ENCODE assay signal across 8 cellular contexts in the genomic region with DNA sequence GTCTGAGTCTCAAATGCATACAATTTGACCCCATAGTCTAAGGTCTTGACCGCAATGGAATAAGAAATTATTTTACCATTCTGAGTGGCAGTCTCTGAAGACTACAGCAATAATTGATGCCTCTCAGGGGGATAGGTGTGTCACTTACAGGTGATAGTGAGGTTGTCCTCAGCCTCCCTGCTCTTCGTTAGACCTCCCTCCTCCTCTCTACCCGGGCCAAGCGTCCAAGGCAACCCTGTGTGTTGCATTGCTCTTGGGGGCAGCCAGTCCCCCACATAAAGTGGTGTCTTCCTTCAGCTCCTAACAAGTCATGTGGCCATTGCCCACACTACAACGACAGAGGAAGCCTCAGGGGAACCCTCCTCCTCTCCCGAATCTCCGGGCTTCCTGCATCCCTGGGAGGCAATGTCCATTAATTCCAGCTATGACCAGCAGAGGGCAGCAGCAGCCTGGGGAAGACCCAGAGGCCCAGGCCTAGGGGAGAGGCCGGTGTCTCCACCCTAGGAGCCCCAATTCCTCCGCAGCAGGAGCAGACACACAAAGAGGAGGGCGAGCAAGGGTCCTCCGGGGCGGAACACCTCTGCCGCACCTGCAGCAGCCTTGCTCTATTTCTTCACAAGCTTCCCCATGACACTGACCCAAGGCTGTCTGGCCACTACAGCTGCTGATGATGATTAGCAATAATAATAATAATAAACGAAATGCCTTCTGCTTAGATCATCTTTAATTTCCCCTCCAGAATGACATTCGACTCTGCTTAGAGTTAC.
A peak's percentile ranks its signal among the peaks of the same experiment; 100 is the strongest.
DNase-seq lines count a peak whose midpoint lies in the region; ATAC-seq, FAIRE-seq and TF ChIP-seq lines count a peak whose summit lies in the region.

No MANE protein-coding gene starts in this region.

- intact Hi-C loops in ovary (cut with DNase I): no loop called here
- intact Hi-C loops in uterus (cut with DNase I; ENCODE audit: low total_unique reads): no loop called here

- no peaks in the 10 kb centered on the region for H3K36me3 Mint-ChIP-seq in activated T-helper 17 cell treated with anti-CD3 and anti-CD28 coated beads, Interleukin-2, amount 50 U/mL, for 72 hours (ENCODE audit: low read depth)

- H3K36me3 ChIP-seq in Peyer's patch (no peaks in the 10 kb centered on the region), ovary (no peaks in the 10 kb centered on the region), uterus (no peaks in the 10 kb centered on the region)

- H3K9me3 Mint-ChIP-seq in activated T-helper 17 cell treated with anti-CD3 and anti-CD28 coated beads, Interleukin-2, amount 50 U/mL, for 72 hours: no peaks in the 10 kb centered on the region

- H3K4me1 ChIP-seq in Peyer's patch (peaks cover 0 to 9% (median 0%) of the 10 kb centered on the region in 4 donors), ovary (ENCODE audit: insufficient read depth) (peaks cover 8% of the 10 kb centered on the region), uterus (peaks cover 0 to 6% of the 10 kb centered on the region in 2 donors)

- ATAC-seq in GM18867 (IDR thresholded peaks at IDR 0.05; ENCODE audit: unreplicated experiment) (peak; percentile 70), HG03457 (IDR thresholded peaks at IDR 0.05; ENCODE audit: unreplicated experiment) (peak; percentile 59)
- peak; percentile 68 for ATAC-seq in activated T-helper 17 cell treated with anti-CD3 and anti-CD28 coated beads, Interleukin-2, amount 50 U/mL, for 72 hours (replicated peaks)

- H3K4me1 Mint-ChIP-seq in activated T-helper 17 cell treated with anti-CD3 and anti-CD28 coated beads, Interleukin-2, amount 50 U/mL, for 72 hours: peaks cover 9% of the 10 kb centered on the region

- no peak overlapping the region for H3K27ac Mint-ChIP-seq in activated T-helper 17 cell treated with anti-CD3 and anti-CD28 coated beads, Interleukin-2, amount 50 U/mL, for 72 hours

- H3K27ac ChIP-seq in Peyer's patch (no peak overlapping the region), ovary (no peak overlapping the region), uterus (no peak overlapping the region)

- peaks cover 33% of the 10 kb centered on the region for H3K27me3 Mint-ChIP-seq in activated T-helper 17 cell treated with anti-CD3 and anti-CD28 coated beads, Interleukin-2, amount 50 U/mL, for 72 hours

- no peaks in the 10 kb centered on the region for H3K9me3 ChIP-seq in Peyer's patch
- H3K9me3 ChIP-seq in ovary: no peaks in the 10 kb centered on the region
- no peaks in the 10 kb centered on the region for H3K9me3 ChIP-seq in uterus

- FAIRE-seq in frontal cortex (lab: Jason Lieb, UNC): no peak

- 35 to 42% (median 37%) methylated on average over 15 of the region's 15 CpGs for WGBS in ovary, 3 donors

- H3K27me3 ChIP-seq in Peyer's patch (no peaks in the 10 kb centered on the region), ovary (no peaks in the 10 kb centered on the region), uterus (no peaks in the 10 kb centered on the region)

- DNase-seq in AG10803 (ENCODE audit: low read depth) (peak; percentile 29), Peyer's patch (peak in 2 of 3 donors; percentile 33 to 74), frontal cortex (ENCODE audit: low spot score in 2 of 2) (peak; percentile 41 to 77), ovary (peak; percentile 45 to 73 (median 64)), uterus (peak; percentile 51 to 60)

- H3K4me3 Mint-ChIP-seq in activated T-helper 17 cell treated with anti-CD3 and anti-CD28 coated beads, Interleukin-2, amount 50 U/mL, for 72 hours: no peak overlapping the region

- no peak for TF ChIP-seq EP300 in ovary (IDR thresholded peaks at IDR 0.05)

- TF ChIP-seq POLR2A in Peyer's patch (IDR thresholded peaks at IDR 0.05): no peak
- no peak for TF ChIP-seq POLR2A in ovary (IDR thresholded peaks at IDR 0.05)
- no peak for TF ChIP-seq POLR2A in uterus (IDR thresholded peaks at IDR 0.05)

- no peak overlapping the region for H3K4me3 ChIP-seq in AG10803 (ENCODE audit: low read length)
- no peak overlapping the region for H3K4me3 ChIP-seq in Peyer's patch
- H3K4me3 ChIP-seq in ovary: no peak overlapping the region
- no peak overlapping the region for H3K4me3 ChIP-seq in uterus

- TF ChIP-seq CTCF in AG10803 (conservative IDR thresholded peaks at IDR 0.05; ENCODE audit: low read length) (peak; percentile 82), Peyer's patch (IDR thresholded peaks at IDR 0.05) (peak; percentile 37 to 68 (median 64)), ovary (IDR thresholded peaks at IDR 0.05) (peak; percentile 28 to 83 (median 57)), uterus (IDR thresholded peaks at IDR 0.05) (peak; percentile 64 to 83 (median 70))
